Comparison of ENCODE assay signal across 1 cellular context in the genomic region with DNA sequence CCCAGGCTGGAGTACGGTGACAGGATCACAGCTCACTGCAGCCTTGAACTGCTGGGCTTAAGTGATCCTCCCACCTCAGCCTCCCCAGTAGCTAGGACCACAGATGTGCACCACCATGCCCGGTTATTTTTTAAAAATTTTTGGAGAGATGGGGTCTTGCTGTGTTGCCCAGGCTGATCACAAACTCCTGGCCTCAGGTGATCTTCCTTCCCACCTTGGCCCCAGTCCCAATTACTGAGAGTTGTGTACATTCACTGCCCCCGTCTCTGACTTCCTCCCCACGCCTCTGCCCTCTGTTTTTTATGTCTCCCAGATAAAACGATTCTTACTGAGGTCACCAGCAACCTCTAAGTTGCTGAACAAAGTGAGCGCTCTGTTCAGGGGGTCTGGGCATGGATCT.
TF ChIP-seq lines count a peak whose summit lies in the region.

No MANE protein-coding gene starts in this region.

TF ChIP-seq in HEK293, 187 proteins besides CTCF, POLR2A, EP300 and RAD21 (continued from another document):
- TF ChIP-seq ZNF133 (tag by site-specific recombination; IDR thresholded peaks at IDR 0.05), result no peak
TF ChIP-seq in HEK293: peak in this region for 1.
